In genomic region chr7:76944567-76944966, GRCh38 we compare ENCODE assay signal across 8 cellular contexts.
DNase-seq lines count a peak whose midpoint lies in the region; ATAC-seq and TF ChIP-seq lines count a peak whose summit lies in the region.
"Not testable (repeated sequence)": the region's sequence is repeated elsewhere in the genome, so short reads cannot be mapped to it uniquely, and the experiment has no call there.

No MANE protein-coding gene starts in this region.

- H3K4me1 ChIP-seq in CD4-positive, CD25-positive, alpha-beta regulatory T cell (ENCODE audit: control insufficient read depth, insufficient read depth, low read length, poor library complexity, severe bottlenecking); foreskin keratinocyte: not testable (repeated sequence)

- not testable (repeated sequence) for H3K27ac ChIP-seq in CD4-positive, CD25-positive, alpha-beta regulatory T cell (ENCODE audit: insufficient read depth, low read length, poor library complexity, severe bottlenecking)
- peak overlapping the region; percentile 60 for H3K27ac ChIP-seq in foreskin keratinocyte

- H3K27me3 ChIP-seq in CD4-positive, CD25-positive, alpha-beta regulatory T cell (ENCODE audit: control insufficient read depth, insufficient read depth, low read length); foreskin keratinocyte: not testable (repeated sequence)

- H3K4me3 Mint-ChIP-seq in CD4-positive, CD25-positive, alpha-beta regulatory T cell; activated CD8-positive, alpha-beta T cell treated with anti-CD3 and anti-CD28 coated beads for 36 hours: not testable (repeated sequence)

- not testable (repeated sequence) for H3K36me3 Mint-ChIP-seq in CD4-positive, CD25-positive, alpha-beta regulatory T cell; activated CD8-positive, alpha-beta T cell treated with anti-CD3 and anti-CD28 coated beads for 36 hours (ENCODE audit: low read depth)

- POLR2A ChIA-PET in activated CD8-positive, alpha-beta T cell treated with anti-CD3 and anti-CD28 coated beads for 36 hours (lab: Charles Lee), result not testable (repeated sequence)

- H3K4me3 ChIP-seq in CD4-positive, CD25-positive, alpha-beta regulatory T cell (ENCODE audit: low read depth, low read length), result not testable (repeated sequence)

- not testable (repeated sequence) for H3K9me3 ChIP-seq in CD4-positive, CD25-positive, alpha-beta regulatory T cell (ENCODE audit: control insufficient read depth in 2 of 2, low read length in 2 of 2)

- TF ChIP-seq CTCF in activated CD8-positive, alpha-beta T cell treated with anti-CD3 and anti-CD28 coated beads for 36 hours (IDR thresholded peaks at IDR 0.05); foreskin keratinocyte (conservative IDR thresholded peaks at IDR 0.05): not testable (repeated sequence)

- CTCF ChIA-PET in activated CD8-positive, alpha-beta T cell treated with anti-CD3 and anti-CD28 coated beads for 36 hours (lab: Charles Lee), result not testable (repeated sequence)

- not testable (repeated sequence) for H3K9me3 Mint-ChIP-seq in CD4-positive, CD25-positive, alpha-beta regulatory T cell; activated CD8-positive, alpha-beta T cell treated with anti-CD3 and anti-CD28 coated beads for 36 hours

- H3K36me3 ChIP-seq in CD4-positive, CD25-positive, alpha-beta regulatory T cell (ENCODE audit: control insufficient read depth, insufficient read depth, low read length), result not testable (repeated sequence)

- H3K27ac Mint-ChIP-seq in CD4-positive, CD25-positive, alpha-beta regulatory T cell, result not testable (repeated sequence)
- peak overlapping the region; percentile 57 for H3K27ac Mint-ChIP-seq in activated CD8-positive, alpha-beta T cell treated with anti-CD3 and anti-CD28 coated beads for 36 hours

- peak; percentile 37 to 43 for ATAC-seq in CD4-positive, CD25-positive, alpha-beta regulatory T cell (ENCODE audit: low read depth in 2 of 2)
- ATAC-seq in GM18861 (IDR thresholded peaks at IDR 0.05; ENCODE audit: unreplicated experiment) (peak; percentile 71), GM19452 (IDR thresholded peaks at IDR 0.05; ENCODE audit: unreplicated experiment) (peak; percentile 67), GM21825 (IDR thresholded peaks at IDR 0.05; ENCODE audit: unreplicated experiment) (peak; percentile 84), HG02973 (IDR thresholded peaks at IDR 0.05; ENCODE audit: unreplicated experiment) (peak; percentile 75), HG03432 (IDR thresholded peaks at IDR 0.05; ENCODE audit: unreplicated experiment) (peak; percentile 72), foreskin keratinocyte (peak; percentile 60)
- peak; percentile 97 for ATAC-seq in activated CD8-positive, alpha-beta T cell treated with anti-CD3 and anti-CD28 coated beads for 36 hours

- intact Hi-C loops in activated CD8-positive, alpha-beta T cell treated with anti-CD3 and anti-CD28 coated beads for 36 hours (cut with micrococcal nuclease), result not testable (repeated sequence)

- not testable (repeated sequence) for H3K4me1 Mint-ChIP-seq in CD4-positive, CD25-positive, alpha-beta regulatory T cell; activated CD8-positive, alpha-beta T cell treated with anti-CD3 and anti-CD28 coated beads for 36 hours (ENCODE audit: low read depth)

- DNase-seq in CD4-positive, CD25-positive, alpha-beta regulatory T cell; activated CD8-positive, alpha-beta T cell treated with anti-CD3 and anti-CD28 coated beads for 36 hours: not testable (repeated sequence)
- DNase-seq in foreskin keratinocyte, result peak; percentile 1 to 56

- H3K27me3 Mint-ChIP-seq in CD4-positive, CD25-positive, alpha-beta regulatory T cell; activated CD8-positive, alpha-beta T cell treated with anti-CD3 and anti-CD28 coated beads for 36 hours: not testable (repeated sequence)

Comparison
In these comparisons a context has a peak if more than half of its experiments do, and no peak if none do; other contexts are left out.
1. ATAC-seq: peak in every context shown above with its lines; median percentile 97 in activated CD8-positive, alpha-beta T cell treated with anti-CD3 and anti-CD28 coated beads for 36 hours; 84 in GM21825; 75 in HG02973; 72 in HG03432; 71 in GM18861; 67 in GM19452; 60 in foreskin keratinocyte; 40 in CD4-positive, CD25-positive, alpha-beta regulatory T cell.